9 cellular contexts compared by ENCODE assay signal in the genomic region with DNA sequence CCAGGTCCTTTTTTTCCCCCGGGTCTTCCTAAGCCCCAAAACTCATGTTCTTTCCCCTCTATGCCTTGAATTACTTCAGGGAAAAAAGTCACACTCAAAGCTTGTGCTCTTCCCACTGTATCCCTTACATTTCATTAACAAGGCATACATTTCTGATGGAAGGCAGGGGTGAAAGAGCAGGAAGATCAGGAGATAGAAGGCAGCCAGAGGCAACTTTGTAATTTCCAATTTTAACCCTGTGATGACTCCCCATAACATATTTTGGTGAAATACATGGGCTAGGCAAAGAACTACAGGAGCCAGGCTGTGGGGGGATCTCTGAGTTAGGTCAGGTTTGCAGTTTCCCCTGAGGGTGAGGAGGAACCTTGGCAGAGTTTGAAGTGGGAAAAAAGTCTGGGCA.
"Had no signal": no experiment of that assay in that cellular context is flagged by ENCODE, and none has a peak within 500 bp of the region (broad histone marks: within the 10 kb centered on the region; RNA-seq: fewer than 3 reads in every experiment).

No MANE protein-coding gene starts in this region.

- DNase-seq: GM23248, GOT3, H7, H9, HCEC 1CT, HFFc6 had no signal

- H3K4me1 Mint-ChIP-seq: GM23338, H9 had no signal

- ATAC-seq: GM23338, HCT116 had no signal

- H3K4me3 ChIP-seq: GM23248, GM23338, HAP-1 had no signal

- H3K4me1 ChIP-seq: HAP-1 had no signal

- H3K27ac ChIP-seq: GM23248 had no signal

- H3K9me3 ChIP-seq: HAP-1 had no signal

- H2AFZ ChIP-seq: GM23248, GM23338 had no signal

- H3K36me3 ChIP-seq: HAP-1 had no signal

- H3K4me2 ChIP-seq: GM23338 had no signal

- H3K9ac ChIP-seq: GM23248 had no signal

- H3K4me3 Mint-ChIP-seq: GM23338, H9, HFFc6 had no signal

- H3K27ac Mint-ChIP-seq: GM23338, HFFc6 had no signal
